In the genomic region with DNA sequence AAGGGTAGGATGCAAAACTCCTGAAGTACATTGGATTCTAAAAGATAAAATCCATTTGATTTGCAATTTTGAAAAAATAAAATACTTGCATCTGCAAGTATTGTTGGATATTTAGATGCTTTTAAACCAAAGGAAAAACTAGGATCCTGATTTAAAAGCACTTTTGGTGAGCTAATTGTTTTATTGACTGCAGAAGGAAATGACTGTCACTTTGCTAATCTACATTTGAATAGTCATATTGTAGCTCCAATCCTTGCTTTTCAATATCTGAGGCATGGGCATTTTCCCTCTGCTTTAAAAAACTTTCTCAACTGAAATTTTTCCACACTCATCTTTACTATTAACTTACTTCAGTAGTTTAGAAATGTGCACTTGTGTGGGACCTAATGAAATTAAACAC, we compare ENCODE assay signal across 18 cellular contexts.
"Had no signal": no experiment of that assay in that cellular context is flagged by ENCODE, and none has a peak within 500 bp of the region (broad histone marks: within the 10 kb centered on the region; RNA-seq: fewer than 3 reads in every experiment).

No MANE protein-coding gene starts in this region.

- ATAC-seq: foreskin keratinocyte, heart right ventricle, left cardiac atrium, left lung, left ventricle myocardium superior, lower lobe of right lung, mucosa of descending colon had no signal

- H3K4me3 ChIP-seq: coronary artery, dorsolateral prefrontal cortex, esophagus muscularis mucosa, heart right ventricle, left lung, lower lobe of right lung, mucosa of descending colon had no signal

- H3K36me3 Mint-ChIP-seq: mesothelial cell of epicardium had no signal

- DNase-seq: dermis blood vessel endothelial cell; dorsolateral prefrontal cortex; effector CD4-positive, alpha-beta T cell; effector memory CD4-positive, alpha-beta T cell; foreskin keratinocyte; glutamatergic neuron; head of caudate nucleus; heart right ventricle; hippocampal formation; left cardiac atrium; left lung; left ventricle myocardium superior; lower lobe of right lung; mesenchymal stem cell; mucosa of descending colon had no signal

- H3K9me3 ChIP-seq: esophagus muscularis mucosa, heart right ventricle, left lung, lower lobe of right lung, mucosa of descending colon had no signal

- H3K27me3 ChIP-seq: dorsolateral prefrontal cortex, esophagus muscularis mucosa, foreskin keratinocyte, heart right ventricle, left lung had no signal

- H3K4me3 Mint-ChIP-seq: mesothelial cell of epicardium had no signal

- H3K27ac Mint-ChIP-seq: mesothelial cell of epicardium had no signal

- H3K27ac ChIP-seq: coronary artery, dorsolateral prefrontal cortex, esophagus muscularis mucosa, foreskin keratinocyte, heart right ventricle, left lung, lower lobe of right lung had no signal

- H3K4me1 ChIP-seq: esophagus muscularis mucosa, foreskin keratinocyte, left lung, lower lobe of right lung had no signal

- H3K36me3 ChIP-seq: esophagus muscularis mucosa, left lung, lower lobe of right lung had no signal
